ENCODE assay signal across 19 cellular contexts in genomic region chr15:71610991-71611720, GRCh38.
DNase-seq lines count a peak whose midpoint lies in the region; ATAC-seq and TF ChIP-seq lines count a peak whose summit lies in the region.
"Had no signal": no experiment of that assay in that cellular context is flagged by ENCODE, and none has a peak within 500 bp of the region (broad histone marks: within the 10 kb centered on the region; RNA-seq: fewer than 3 reads in every experiment).

No MANE protein-coding gene starts in this region.

- ATAC-seq in HG02798 (IDR thresholded peaks at IDR 0.05; ENCODE audit: poor library complexity, unreplicated experiment) (no peak), GM21423 (IDR thresholded peaks at IDR 0.05; ENCODE audit: unreplicated experiment) (no peak)
- ATAC-seq: HCT116 had no signal

- no peak overlapping the region for H3K4me2 ChIP-seq in H9 (ENCODE audit: insufficient read depth, insufficient read length, low read length)

- peak overlapping the region; percentile 83 to 98 (median 92); a peak in 6 of 7 replicates for H3K27ac Mint-ChIP-seq in H9
- H3K27ac Mint-ChIP-seq: activated CD4-positive, alpha-beta memory T cell treated with anti-CD3 and anti-CD28 coated beads for 36 hours; activated naive CD8-positive, alpha-beta T cell; activated T-cell treated with anti-CD3 and anti-CD28 coated beads, Interleukin-2, amount 50 U/mL, for 24 hours; B cell had no signal

- H3K14ac ChIP-seq in H9 (ENCODE audit: insufficient read depth, low read length): no peak overlapping the region

- H3K23me2 ChIP-seq in H9 (ENCODE audit: insufficient read length, low read depth, low read length, poor library complexity, severe bottlenecking): no peaks in the 10 kb centered on the region

- H2BK20ac ChIP-seq in H9 (ENCODE audit: low read depth, low read length, poor library complexity, severe bottlenecking): no peak overlapping the region

- H3K23ac ChIP-seq in H9 (ENCODE audit: insufficient read length, low read depth, low read length): no peak overlapping the region

- H2BK5ac ChIP-seq in H9 (ENCODE audit: insufficient read length, low read length): no peak overlapping the region

- no peaks in the 10 kb centered on the region for H3K79me1 ChIP-seq in H9 (ENCODE audit: insufficient read depth, low read depth, low read length, poor library complexity, severe bottlenecking)

- H4K20me1 ChIP-seq in H9 (ENCODE audit: control insufficient read depth, insufficient read depth, insufficient read length): no peaks in the 10 kb centered on the region

- no peak overlapping the region for H3K56ac ChIP-seq in H9 (ENCODE audit: insufficient read length, low read depth, low read length)

- H3K9ac ChIP-seq in H9 (ENCODE audit: extremely low read depth, insufficient read length, low read length): no peak overlapping the region

- H3K36me3 Mint-ChIP-seq in H9 (ENCODE audit: insufficient read depth in 1 of 3, low read depth in 3 of 3): peaks cover 0 to 6% (median 2%) of the 10 kb centered on the region in 3 experiments; a peak in 3 of 7 replicates
- H3K36me3 Mint-ChIP-seq: activated CD4-positive, alpha-beta memory T cell treated with anti-CD3 and anti-CD28 coated beads for 36 hours; activated naive CD8-positive, alpha-beta T cell had no signal

- H3K4me3 Mint-ChIP-seq in H9: peak overlapping the region; percentile 25 to 52; a peak in 4 of 5 replicates
- H3K4me3 Mint-ChIP-seq: activated CD4-positive, alpha-beta memory T cell treated with anti-CD3 and anti-CD28 coated beads for 36 hours; activated naive CD8-positive, alpha-beta T cell; activated T-cell treated with anti-CD3 and anti-CD28 coated beads, Interleukin-2, amount 50 U/mL, for 24 hours; B cell had no signal

- no peak overlapping the region for H2BK120ac ChIP-seq in H9 (ENCODE audit: low read depth, low read length, poor library complexity, severe bottlenecking)

- TF ChIP-seq CTCF in H9 (conservative IDR thresholded peaks at IDR 0.05) (no peak), fibroblast of the aortic adventitia (IDR thresholded peaks at IDR 0.05; ENCODE audit: insufficient read depth, low read length) (no peak), prostate gland (IDR thresholded peaks at IDR 0.05) (no peak)

- H3K27ac ChIP-seq in H9 (ENCODE audit: insufficient read length, low read depth, low read length) (no peak overlapping the region), prostate gland (peak overlapping the region; percentile 76)

- H3K79me2 ChIP-seq in H9 (ENCODE audit: insufficient read depth, low read length): no peaks in the 10 kb centered on the region

- no peaks in the 10 kb centered on the region for H3K36me3 ChIP-seq in prostate gland
- H3K36me3 ChIP-seq: Peyer's patch had no signal

- H3K18ac ChIP-seq in H9 (ENCODE audit: insufficient read length, low read depth, low read length): no peak overlapping the region

- H3K4me1 ChIP-seq in H9 (ENCODE audit: insufficient read depth, low read length) (peaks cover 12% of the 10 kb centered on the region), prostate gland (replicated peaks) (peaks cover 25% of the 10 kb centered on the region)
- H3K4me1 ChIP-seq: Peyer's patch had no signal

- no peaks in the 10 kb centered on the region for H3K9me3 Mint-ChIP-seq in H9
- H3K9me3 Mint-ChIP-seq: activated CD4-positive, alpha-beta memory T cell treated with anti-CD3 and anti-CD28 coated beads for 36 hours; activated T-cell treated with anti-CD3 and anti-CD28 coated beads, Interleukin-2, amount 50 U/mL, for 24 hours had no signal

- no CpG with 5 or more reads among the region's 8 CpGs for WGBS in H9 (ENCODE audit: extremely low coverage, insufficient read length, low lambda C conversion rate)
- WGBS in prostate gland: 62% methylated on average over 8 of the region's 8 CpGs

- no peak overlapping the region for H3T11ph ChIP-seq in H9 (ENCODE audit: low read length)

- H2AK5ac ChIP-seq in H9 (ENCODE audit: insufficient read length, low read length): no peak overlapping the region

- DNase-seq in H9: no peak
- peak; percentile 62 for DNase-seq in SHP77 treated with DMSO at 0.1 percent for 48 hours (lab: John Stamatoyannopoulos, UW)
- peak; percentile 14 for DNase-seq in fibroblast of the aortic adventitia (ENCODE audit: low read depth)
- no peak for DNase-seq in prostate gland (ENCODE audit: low spot score)
- DNase-seq in D341Med (ENCODE audit: low spot score): no peak
- DNase-seq: activated CD4-positive, alpha-beta memory T cell treated with anti-CD3 and anti-CD28 coated beads for 36 hours; activated T-cell treated with anti-CD3 and anti-CD28 coated beads, Interleukin-2, amount 50 U/mL, for 24 hours; foreskin melanocyte; GDM1; mesenchymal stem cell; NCI-H2081; NCI-H82; Peyer's patch; stimulated activated CD4-positive, alpha-beta T cell treated with anti-CD3 and anti-CD28 coated beads, Interleukin-1b, Interleukin-23, amount 100 ng/mL, for 48 hours had no signal

- no peak overlapping the region for H3K4ac ChIP-seq in H9 (ENCODE audit: low read depth, low read length)

- TF ChIP-seq POLR2A in prostate gland (IDR thresholded peaks at IDR 0.05): no peak

- no peak overlapping the region for H4K5ac ChIP-seq in H9 (ENCODE audit: insufficient read length, low read depth, low read length)

- no peak overlapping the region for H2AFZ ChIP-seq in H9 (ENCODE audit: low read length)

- intact Hi-C loops in prostate gland (cut with DNase I): no loop called here

- peaks cover 56 to 59% of the 10 kb centered on the region in 2 experiments for H3K4me1 Mint-ChIP-seq in H9
- H3K4me1 Mint-ChIP-seq: B cell had no signal

- no peak overlapping the region for H2BK12ac ChIP-seq in H9 (ENCODE audit: insufficient read length, low read depth, low read length)

- no peaks in the 10 kb centered on the region for H3K27me3 ChIP-seq in H9 (ENCODE audit: insufficient read depth, low read length)
- no peaks in the 10 kb centered on the region for H3K27me3 ChIP-seq in prostate gland (replicated peaks; ENCODE audit: insufficient read depth)
- H3K27me3 ChIP-seq: Peyer's patch had no signal

- no peak overlapping the region for H4K8ac ChIP-seq in H9 (replicated peaks; ENCODE audit: insufficient read length, low read depth, low read length)

- no peak overlapping the region for H4K91ac ChIP-seq in H9 (ENCODE audit: insufficient read length, low read depth, low read length)

- H2BK15ac ChIP-seq in H9 (ENCODE audit: low read depth, low read length): no peak overlapping the region

- H3K27me3 Mint-ChIP-seq in H9 (ENCODE audit: low read depth): no peaks in the 10 kb centered on the region

- H3K4me3 ChIP-seq in fibroblast of the aortic adventitia (ENCODE audit: low read depth, low read length) (no peak overlapping the region), prostate gland (no peak overlapping the region)
- H3K4me3 ChIP-seq: Peyer's patch had no signal

- H3K9me3 ChIP-seq in H9 (ENCODE audit: control insufficient read depth, low read depth, low read length): no peaks in the 10 kb centered on the region
- no peaks in the 10 kb centered on the region for H3K9me3 ChIP-seq in prostate gland
- H3K9me3 ChIP-seq: Peyer's patch had no signal

Comparison
In these comparisons a context has a peak if more than half of its experiments do, and no peak if none do; other contexts are left out.
1. DNase-seq: peak in SHP77 treated with DMSO at 0.1 percent for 48 hours (single experiment) and fibroblast of the aortic adventitia (single experiment); none in H9 (single experiment), prostate gland (single experiment) and D341Med (single experiment).